Comparison of ENCODE assay signal across 1 cellular context in genomic region chr7:77328669-77329068, GRCh38.
TF ChIP-seq lines count a peak whose summit lies in the region.

No MANE protein-coding gene starts in this region.

TF ChIP-seq in GM23338, 12 proteins besides CTCF, POLR2A, EP300 and RAD21 (continued from another document):
- TF ChIP-seq ZNF462 (CRISPR knock-in tag; IDR thresholded peaks at IDR 0.05) (no peak), POLR2AphosphoS5 (IDR thresholded peaks at IDR 0.05; ENCODE audit: low read depth) (no peak), EZH2phosphoT487 (IDR thresholded peaks at IDR 0.05; ENCODE audit: unreplicated experiment) (no peak)
